In genomic region chr5:132050136-132050535, GRCh38 we compare ENCODE assay signal across 1 cellular context.
TF ChIP-seq lines count a peak whose summit lies in the region.

No MANE protein-coding gene starts in this region.

TF ChIP-seq in GM12878, 131 proteins besides CTCF, POLR2A, EP300 and RAD21:
- no peak for TF ChIP-seq PAX8 (IDR thresholded peaks at IDR 0.05)
- TF ChIP-seq SPI1 (IDR thresholded peaks at IDR 0.05; ENCODE audit: borderline replicate concordance, insufficient read depth, low read depth, low read length) = peak; percentile 33; the same call in 1 of the 2 replicates
